Comparison of ENCODE assay signal across 17 cellular contexts in genomic region chr2:47675196-47675825, GRCh38.
DNase-seq lines count a peak whose midpoint lies in the region; ATAC-seq and TF ChIP-seq lines count a peak whose summit lies in the region.
"Had no signal": no experiment of that assay in that cellular context is flagged by ENCODE, and none has a peak within 500 bp of the region (broad histone marks: within the 10 kb centered on the region; RNA-seq: fewer than 3 reads in every experiment).

No MANE protein-coding gene starts in this region.

- no peaks in the 10 kb centered on the region for H3K9me3 ChIP-seq in osteoblast (ENCODE audit: low read depth, low read length)

- H3K36me3 ChIP-seq in osteoblast (ENCODE audit: insufficient read depth, low read length): no peaks in the 10 kb centered on the region

- H2AFZ ChIP-seq in osteoblast (ENCODE audit: low read length): no peak overlapping the region

- ATAC-seq in HG02852 (IDR thresholded peaks at IDR 0.05; ENCODE audit: unreplicated experiment): no peak
- ATAC-seq: SK-N-SH treated with all-trans-retinoic acid at 6 μM for 48 hours, T-cell had no signal

- H3K27ac ChIP-seq in osteoblast (ENCODE audit: low read depth, low read length): no peak overlapping the region

- no peaks in the 10 kb centered on the region for H4K20me1 ChIP-seq in osteoblast (ENCODE audit: insufficient read depth, low read length)

- H3K4me3 ChIP-seq in osteoblast (ENCODE audit: insufficient read depth, low read length): no peak overlapping the region

- peaks cover 5% of the 10 kb centered on the region for H3K27me3 ChIP-seq in osteoblast (ENCODE audit: insufficient read depth, low read length)

- DNase-seq in DMS79 treated with DMSO at 0.1 percent for 48 hours (lab: John Stamatoyannopoulos, UW) (peak; percentile 27), DMS79 (lab: John Stamatoyannopoulos, UW) (no peak), DMS53 treated with DMSO at 0.1 percent for 48 hours (lab: John Stamatoyannopoulos, UW; ENCODE audit: unreplicated experiment) (peak; percentile 49), OCI-M1 (lab: John Stamatoyannopoulos, UW) (peak; percentile 77), osteoblast (ENCODE audit: insufficient read length, low spot score, missing footprints) (peak; percentile 47), NCI-H2081 treated with DMSO at 0.1 percent for 48 hours (lab: John Stamatoyannopoulos, UW) (no peak), hypothalamus (lab: John Stamatoyannopoulos, UW) (no peak)
- DNase-seq: 8988T, EL, H7, IMR-90, NCI-H1436 treated with DMSO at 0.1 percent for 48 hours, NCI-H69, SIG-M5, T-cell had no signal

- H3K79me2 ChIP-seq in osteoblast (ENCODE audit: insufficient read depth, low read length): no peaks in the 10 kb centered on the region

- no peak for TF ChIP-seq CTCF in osteoblast (IDR thresholded peaks at IDR 0.05; ENCODE audit: extremely low read depth, low read depth, low read length)

- H3K4me1 ChIP-seq in osteoblast (ENCODE audit: insufficient read depth, low read length): no peaks in the 10 kb centered on the region

- H3K4me2 ChIP-seq in osteoblast (ENCODE audit: insufficient read depth, low read length): no peak overlapping the region

Comparison
In these comparisons a context has a peak if more than half of its experiments do, and no peak if none do; other contexts are left out.
1. DNase-seq: peak in DMS79 treated with DMSO at 0.1 percent for 48 hours (single experiment), DMS53 treated with DMSO at 0.1 percent for 48 hours (single experiment), OCI-M1 (single experiment) and osteoblast (single experiment); none in DMS79 (single experiment), NCI-H2081 treated with DMSO at 0.1 percent for 48 hours (single experiment) and hypothalamus (0 of 51).